1 cellular context compared by ENCODE assay signal in the genomic region with DNA sequence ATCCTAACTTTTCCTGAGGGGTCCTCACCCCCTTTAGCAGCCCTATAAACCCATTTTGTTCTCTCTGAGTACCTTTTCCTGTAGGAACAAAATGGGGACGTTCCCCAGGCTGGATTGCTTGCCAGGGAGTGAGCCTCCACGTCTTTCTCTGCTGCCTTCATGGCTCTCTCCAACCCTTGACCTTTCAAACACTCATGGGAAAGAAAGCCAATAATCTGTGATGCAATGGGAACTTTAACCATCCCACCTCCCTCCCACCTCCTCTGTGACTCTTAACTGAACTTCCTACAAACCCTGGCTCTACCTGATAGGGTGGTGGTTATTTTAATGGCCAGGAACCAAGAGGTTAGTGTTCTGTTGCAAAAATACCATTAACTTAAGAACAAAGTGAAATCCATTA.
A peak's percentile ranks its signal among the peaks of the same experiment; 100 is the strongest.
TF ChIP-seq lines count a peak whose summit lies in the region.

No MANE protein-coding gene starts in this region.

TF ChIP-seq in HepG2, 621 proteins besides CTCF, POLR2A, EP300 and RAD21 (continued from another document and continues in another):
- TF ChIP-seq, protein P1, sequence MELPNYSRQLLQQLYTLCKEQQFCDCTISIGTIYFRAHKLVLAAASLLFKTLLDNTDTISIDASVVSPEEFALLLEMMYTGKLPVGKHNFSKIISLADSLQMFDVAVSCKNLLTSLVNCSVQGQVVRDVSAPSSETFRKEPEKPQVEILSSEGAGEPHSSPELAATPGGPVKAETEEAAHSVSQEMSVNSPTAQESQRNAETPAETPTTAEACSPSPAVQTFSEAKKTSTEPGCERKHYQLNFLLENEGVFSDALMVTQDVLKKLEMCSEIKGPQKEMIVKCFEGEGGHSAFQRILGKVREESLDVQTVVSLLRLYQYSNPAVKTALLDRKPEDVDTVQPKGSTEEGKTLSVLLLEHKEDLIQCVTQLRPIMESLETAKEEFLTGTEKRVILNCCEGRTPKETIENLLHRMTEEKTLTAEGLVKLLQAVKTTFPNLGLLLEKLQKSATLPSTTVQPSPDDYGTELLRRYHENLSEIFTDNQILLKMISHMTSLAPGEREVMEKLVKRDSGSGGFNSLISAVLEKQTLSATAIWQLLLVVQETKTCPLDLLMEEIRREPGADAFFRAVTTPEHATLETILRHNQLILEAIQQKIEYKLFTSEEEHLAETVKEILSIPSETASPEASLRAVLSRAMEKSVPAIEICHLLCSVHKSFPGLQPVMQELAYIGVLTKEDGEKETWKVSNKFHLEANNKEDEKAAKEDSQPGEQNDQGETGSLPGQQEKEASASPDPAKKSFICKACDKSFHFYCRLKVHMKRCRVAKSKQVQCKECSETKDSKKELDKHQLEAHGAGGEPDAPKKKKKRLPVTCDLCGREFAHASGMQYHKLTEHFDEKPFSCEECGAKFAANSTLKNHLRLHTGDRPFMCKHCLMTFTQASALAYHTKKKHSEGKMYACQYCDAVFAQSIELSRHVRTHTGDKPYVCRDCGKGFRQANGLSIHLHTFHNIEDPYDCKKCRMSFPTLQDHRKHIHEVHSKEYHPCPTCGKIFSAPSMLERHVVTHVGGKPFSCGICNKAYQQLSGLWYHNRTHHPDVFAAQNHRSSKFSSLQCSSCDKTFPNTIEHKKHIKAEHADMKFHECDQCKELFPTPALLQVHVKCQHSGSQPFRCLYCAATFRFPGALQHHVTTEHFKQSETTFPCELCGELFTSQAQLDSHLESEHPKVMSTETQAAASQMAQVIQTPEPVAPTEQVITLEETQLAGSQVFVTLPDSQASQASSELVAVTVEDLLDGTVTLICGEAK (IDR thresholded peaks at IDR 0.05), result no peak
- TF ChIP-seq, protein P1 (CRISPR knock-in tag; IDR thresholded peaks at IDR 0.05), result no peak; the same call in 1 of the 2 replicates
- TF ChIP-seq ZMYM4 (CRISPR knock-in tag; IDR thresholded peaks at IDR 0.05) (peak; percentile 62), NR3C1 (CRISPR knock-in tag; IDR thresholded peaks at IDR 0.05) (no peak), ZBTB7B (CRISPR knock-in tag; IDR thresholded peaks at IDR 0.05) (no peak), BHLHE40 (IDR thresholded peaks at IDR 0.05; ENCODE audit: low read length) (no peak), MYC (CRISPR knock-in tag; IDR thresholded peaks at IDR 0.05; ENCODE audit: borderline replicate concordance) (no peak), SIN3A (IDR thresholded peaks at IDR 0.05; ENCODE audit: borderline replicate concordance, low read depth, low read length) (no peak), U2AF1 (optimal IDR thresholded peaks at IDR 0.05; ENCODE audit: low read depth, low read length) (no peak), HMG20B (CRISPR knock-in tag; conservative IDR thresholded peaks at IDR 0.05) (no peak), ZNF549 (CRISPR knock-in tag; IDR thresholded peaks at IDR 0.05) (no peak), ZNF337 (CRISPR knock-in tag; IDR thresholded peaks at IDR 0.05; ENCODE audit: borderline replicate concordance, low read depth) (no peak), MAFG (CRISPR knock-in tag; IDR thresholded peaks at IDR 0.05) (no peak), ZNF674 (CRISPR knock-in tag; IDR thresholded peaks at IDR 0.05; ENCODE audit: low read depth) (no peak), KDM5B (CRISPR knock-in tag; IDR thresholded peaks at IDR 0.05; ENCODE audit: borderline replicate concordance) (no peak), ZNF703 (CRISPR knock-in tag; IDR thresholded peaks at IDR 0.05; ENCODE audit: borderline replicate concordance) (no peak), POLR2AphosphoS2 (IDR thresholded peaks at IDR 0.05; ENCODE audit: low read depth, low read length) (no peak), CBX5 (CRISPR knock-in tag; IDR thresholded peaks at IDR 0.05; ENCODE audit: borderline replicate concordance) (no peak), ZNF713 (CRISPR knock-in tag; IDR thresholded peaks at IDR 0.05) (no peak), ZNF224 (CRISPR knock-in tag; IDR thresholded peaks at IDR 0.05) (no peak), TCF7L2 (IDR thresholded peaks at IDR 0.05; ENCODE audit: low read depth, low read length) (no peak), ZNF33A (CRISPR knock-in tag; IDR thresholded peaks at IDR 0.05; ENCODE audit: borderline replicate concordance) (no peak), SMC3 (IDR thresholded peaks at IDR 0.05; ENCODE audit: low read length) (no peak), RAD51 (IDR thresholded peaks at IDR 0.05; ENCODE audit: borderline replicate concordance) (no peak), TMF1 (CRISPR knock-in tag; IDR thresholded peaks at IDR 0.05; ENCODE audit: low read depth) (no peak), PHF20 (CRISPR knock-in tag; IDR thresholded peaks at IDR 0.05) (no peak; the same call in 1 of the 2 replicates)
- TF ChIP-seq, protein P2, sequence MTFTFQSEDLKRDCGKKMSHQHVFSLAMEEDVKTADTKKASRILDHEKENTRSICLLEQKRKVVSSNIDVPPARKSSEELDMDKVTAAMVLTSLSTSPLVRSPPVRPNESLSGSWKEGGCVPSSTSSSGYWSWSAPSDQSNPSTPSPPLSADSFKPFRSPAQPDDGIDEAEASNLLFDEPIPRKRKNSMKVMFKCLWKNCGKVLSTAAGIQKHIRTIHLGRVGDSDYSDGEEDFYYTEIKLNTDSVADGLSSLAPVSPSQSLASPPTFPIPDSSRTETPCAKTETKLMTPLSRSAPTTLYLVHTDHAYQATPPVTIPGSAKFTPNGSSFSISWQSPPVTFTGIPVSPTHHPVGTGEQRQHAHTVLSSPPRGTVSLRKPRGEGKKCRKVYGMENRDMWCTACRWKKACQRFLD (CRISPR knock-in tag; IDR thresholded peaks at IDR 0.05; ENCODE audit: borderline replicate concordance), result no peak
- TF ChIP-seq, protein P3, sequence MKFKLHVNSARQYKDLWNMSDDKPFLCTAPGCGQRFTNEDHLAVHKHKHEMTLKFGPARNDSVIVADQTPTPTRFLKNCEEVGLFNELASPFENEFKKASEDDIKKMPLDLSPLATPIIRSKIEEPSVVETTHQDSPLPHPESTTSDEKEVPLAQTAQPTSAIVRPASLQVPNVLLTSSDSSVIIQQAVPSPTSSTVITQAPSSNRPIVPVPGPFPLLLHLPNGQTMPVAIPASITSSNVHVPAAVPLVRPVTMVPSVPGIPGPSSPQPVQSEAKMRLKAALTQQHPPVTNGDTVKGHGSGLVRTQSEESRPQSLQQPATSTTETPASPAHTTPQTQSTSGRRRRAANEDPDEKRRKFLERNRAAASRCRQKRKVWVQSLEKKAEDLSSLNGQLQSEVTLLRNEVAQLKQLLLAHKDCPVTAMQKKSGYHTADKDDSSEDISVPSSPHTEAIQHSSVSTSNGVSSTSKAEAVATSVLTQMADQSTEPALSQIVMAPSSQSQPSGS (CRISPR knock-in tag; IDR thresholded peaks at IDR 0.05), result peak; percentile 74; the same call in 1 of the 2 replicates
- TF ChIP-seq, protein P4, sequence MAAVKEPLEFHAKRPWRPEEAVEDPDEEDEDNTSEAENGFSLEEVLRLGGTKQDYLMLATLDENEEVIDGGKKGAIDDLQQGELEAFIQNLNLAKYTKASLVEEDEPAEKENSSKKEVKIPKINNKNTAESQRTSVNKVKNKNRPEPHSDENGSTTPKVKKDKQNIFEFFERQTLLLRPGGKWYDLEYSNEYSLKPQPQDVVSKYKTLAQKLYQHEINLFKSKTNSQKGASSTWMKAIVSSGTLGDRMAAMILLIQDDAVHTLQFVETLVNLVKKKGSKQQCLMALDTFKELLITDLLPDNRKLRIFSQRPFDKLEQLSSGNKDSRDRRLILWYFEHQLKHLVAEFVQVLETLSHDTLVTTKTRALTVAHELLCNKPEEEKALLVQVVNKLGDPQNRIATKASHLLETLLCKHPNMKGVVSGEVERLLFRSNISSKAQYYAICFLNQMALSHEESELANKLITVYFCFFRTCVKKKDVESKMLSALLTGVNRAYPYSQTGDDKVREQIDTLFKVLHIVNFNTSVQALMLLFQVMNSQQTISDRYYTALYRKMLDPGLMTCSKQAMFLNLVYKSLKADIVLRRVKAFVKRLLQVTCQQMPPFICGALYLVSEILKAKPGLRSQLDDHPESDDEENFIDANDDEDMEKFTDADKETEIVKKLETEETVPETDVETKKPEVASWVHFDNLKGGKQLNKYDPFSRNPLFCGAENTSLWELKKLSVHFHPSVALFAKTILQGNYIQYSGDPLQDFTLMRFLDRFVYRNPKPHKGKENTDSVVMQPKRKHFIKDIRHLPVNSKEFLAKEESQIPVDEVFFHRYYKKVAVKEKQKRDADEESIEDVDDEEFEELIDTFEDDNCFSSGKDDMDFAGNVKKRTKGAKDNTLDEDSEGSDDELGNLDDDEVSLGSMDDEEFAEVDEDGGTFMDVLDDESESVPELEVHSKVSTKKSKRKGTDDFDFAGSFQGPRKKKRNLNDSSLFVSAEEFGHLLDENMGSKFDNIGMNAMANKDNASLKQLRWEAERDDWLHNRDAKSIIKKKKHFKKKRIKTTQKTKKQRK (IDR thresholded peaks at IDR 0.05; ENCODE audit: low read length), result no peak
- TF ChIP-seq, protein P5, sequence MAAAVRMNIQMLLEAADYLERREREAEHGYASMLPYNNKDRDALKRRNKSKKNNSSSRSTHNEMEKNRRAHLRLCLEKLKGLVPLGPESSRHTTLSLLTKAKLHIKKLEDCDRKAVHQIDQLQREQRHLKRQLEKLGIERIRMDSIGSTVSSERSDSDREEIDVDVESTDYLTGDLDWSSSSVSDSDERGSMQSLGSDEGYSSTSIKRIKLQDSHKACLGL (CRISPR knock-in tag; IDR thresholded peaks at IDR 0.05), result no peak
- TF ChIP-seq, protein P6, sequence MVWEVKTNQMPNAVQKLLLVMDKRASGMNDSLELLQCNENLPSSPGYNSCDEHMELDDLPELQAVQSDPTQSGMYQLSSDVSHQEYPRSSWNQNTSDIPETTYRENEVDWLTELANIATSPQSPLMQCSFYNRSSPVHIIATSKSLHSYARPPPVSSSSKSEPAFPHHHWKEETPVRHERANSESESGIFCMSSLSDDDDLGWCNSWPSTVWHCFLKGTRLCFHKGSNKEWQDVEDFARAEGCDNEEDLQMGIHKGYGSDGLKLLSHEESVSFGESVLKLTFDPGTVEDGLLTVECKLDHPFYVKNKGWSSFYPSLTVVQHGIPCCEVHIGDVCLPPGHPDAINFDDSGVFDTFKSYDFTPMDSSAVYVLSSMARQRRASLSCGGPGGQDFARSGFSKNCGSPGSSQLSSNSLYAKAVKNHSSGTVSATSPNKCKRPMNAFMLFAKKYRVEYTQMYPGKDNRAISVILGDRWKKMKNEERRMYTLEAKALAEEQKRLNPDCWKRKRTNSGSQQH (CRISPR knock-in tag; IDR thresholded peaks at IDR 0.05; ENCODE audit: low read depth), result no peak
- TF ChIP-seq, protein P7, sequence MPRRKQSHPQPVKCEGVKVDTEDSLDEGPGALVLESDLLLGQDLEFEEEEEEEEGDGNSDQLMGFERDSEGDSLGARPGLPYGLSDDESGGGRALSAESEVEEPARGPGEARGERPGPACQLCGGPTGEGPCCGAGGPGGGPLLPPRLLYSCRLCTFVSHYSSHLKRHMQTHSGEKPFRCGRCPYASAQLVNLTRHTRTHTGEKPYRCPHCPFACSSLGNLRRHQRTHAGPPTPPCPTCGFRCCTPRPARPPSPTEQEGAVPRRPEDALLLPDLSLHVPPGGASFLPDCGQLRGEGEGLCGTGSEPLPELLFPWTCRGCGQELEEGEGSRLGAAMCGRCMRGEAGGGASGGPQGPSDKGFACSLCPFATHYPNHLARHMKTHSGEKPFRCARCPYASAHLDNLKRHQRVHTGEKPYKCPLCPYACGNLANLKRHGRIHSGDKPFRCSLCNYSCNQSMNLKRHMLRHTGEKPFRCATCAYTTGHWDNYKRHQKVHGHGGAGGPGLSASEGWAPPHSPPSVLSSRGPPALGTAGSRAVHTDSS (CRISPR knock-in tag; conservative IDR thresholded peaks at IDR 0.05), result no peak
- TF ChIP-seq, protein P8, sequence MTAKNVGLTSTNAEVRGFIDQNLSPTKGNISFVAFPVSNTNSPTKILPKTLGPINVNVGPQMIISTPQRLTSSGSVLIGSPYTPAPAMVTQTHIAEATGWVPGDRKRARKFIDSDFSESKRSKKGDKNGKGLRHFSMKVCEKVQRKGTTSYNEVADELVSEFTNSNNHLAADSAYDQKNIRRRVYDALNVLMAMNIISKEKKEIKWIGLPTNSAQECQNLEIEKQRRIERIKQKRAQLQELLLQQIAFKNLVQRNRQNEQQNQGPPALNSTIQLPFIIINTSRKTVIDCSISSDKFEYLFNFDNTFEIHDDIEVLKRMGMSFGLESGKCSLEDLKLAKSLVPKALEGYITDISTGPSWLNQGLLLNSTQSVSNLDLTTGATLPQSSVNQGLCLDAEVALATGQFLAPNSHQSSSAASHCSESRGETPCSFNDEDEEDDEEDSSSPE (CRISPR knock-in tag; IDR thresholded peaks at IDR 0.05), result no peak
